35 cellular contexts compared by ENCODE assay signal in genomic region chr16:85844169-85844481, GRCh38. TPM values are rescaled to one million over a fixed set of nuclear protein-coding genes. Genes with fewer than 3 reads are reported as not detected.
"Had no signal": no experiment of that assay in that cellular context is flagged by ENCODE, and none has a peak within 500 bp of the region (broad histone marks: within the 10 kb centered on the region; RNA-seq: fewer than 3 reads in every experiment).

No MANE protein-coding gene starts in this region.

- H3K36me3 ChIP-seq: MG63 had no signal

- DNase-seq: Karpas-422, MG63, MM.1S, NCI-H1048, NCI-H1092, NCI-H1092 treated with DMSO at 0.1 percent for 48 hours, NCI-H1105, NCI-H1105 treated with DMSO at 0.1 percent for 48 hours, NCI-H1417, NCI-H1417 treated with DMSO at 0.1 percent for 48 hours, NCI-H1436, NCI-H1436 treated with DMSO at 0.1 percent for 48 hours, NCI-H146, NCI-H1694, NCI-H1694 treated with DMSO at 0.1 percent for 48 hours, NCI-H187, NCI-H187 treated with DMSO at 0.1 percent for 48 hours, NCI-H1930, NCI-H2029 treated with DMSO at 0.1 percent for 48 hours, NCI-H2081, NCI-H2081 treated with DMSO at 0.1 percent for 48 hours, NCI-H2107, NCI-H2171, NCI-H2171 treated with DMSO at 0.1 percent for 48 hours, NCI-H2227 treated with DMSO at 0.1 percent for 48 hours, NCI-H226, NCI-H345, NCI-H446, NCI-H446 treated with DMSO at 0.1 percent for 48 hours, NCI-H510A, NCI-H510A treated with DMSO at 0.1 percent for 48 hours, NCI-H524, NCI-H524 treated with DMSO at 0.1 percent for 48 hours had no signal

- H3K27me3 ChIP-seq: MG63 had no signal

- H3K4me3 ChIP-seq: MG63 had no signal

- H3K9me3 ChIP-seq: MG63 had no signal

RNA-seq across cellular contexts. Expression of gene IRF8, which starts 54.8 kb away (rescaled TPM):
- total RNA-seq: LHCN-M2, NCI-H460 had no signal
